In the genomic region with DNA sequence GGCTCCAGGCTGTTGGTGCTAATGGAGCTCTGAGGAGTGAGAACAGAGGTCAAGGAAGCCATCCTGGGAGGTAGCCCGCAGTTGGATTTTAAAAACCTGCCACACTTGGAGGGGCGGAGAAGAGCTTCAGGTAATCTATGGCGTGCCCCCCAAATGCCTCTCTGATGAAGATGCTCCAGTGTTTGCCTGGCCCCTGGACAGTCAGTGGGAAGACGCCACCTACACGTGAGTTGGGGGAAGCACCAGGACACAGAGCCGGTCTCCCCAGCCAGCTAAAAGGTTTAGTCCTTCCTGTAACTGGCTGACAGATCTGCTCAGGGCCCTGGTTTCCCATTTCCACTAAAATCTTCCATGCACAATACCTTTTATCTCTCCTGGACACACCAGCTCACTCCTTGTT, we compare ENCODE assay signal across 1 cellular context.
TF ChIP-seq lines count a peak whose summit lies in the region.

No MANE protein-coding gene starts in this region.

TF ChIP-seq in HEK293, 187 proteins besides CTCF, POLR2A, EP300 and RAD21 (continued from another document):
- peak; percentile 44; the same call in 1 of the 2 replicates for TF ChIP-seq PRDM10 (tag by site-specific recombination; IDR thresholded peaks at IDR 0.05)
